Comparison of ENCODE assay signal across 1 cellular context in genomic region chr12:46268617-46269428, GRCh38.
TF ChIP-seq lines count a peak whose summit lies in the region.

Gene SLC38A1, minus strand, starts transcription at chr12:46269043. Its CDS starts 29,243 bp downstream, at chr12:46239800.

TF ChIP-seq in K562, 482 proteins besides CTCF, POLR2A, EP300 and RAD21 (continued from another document and continues in another):
- TF ChIP-seq, protein P1, sequence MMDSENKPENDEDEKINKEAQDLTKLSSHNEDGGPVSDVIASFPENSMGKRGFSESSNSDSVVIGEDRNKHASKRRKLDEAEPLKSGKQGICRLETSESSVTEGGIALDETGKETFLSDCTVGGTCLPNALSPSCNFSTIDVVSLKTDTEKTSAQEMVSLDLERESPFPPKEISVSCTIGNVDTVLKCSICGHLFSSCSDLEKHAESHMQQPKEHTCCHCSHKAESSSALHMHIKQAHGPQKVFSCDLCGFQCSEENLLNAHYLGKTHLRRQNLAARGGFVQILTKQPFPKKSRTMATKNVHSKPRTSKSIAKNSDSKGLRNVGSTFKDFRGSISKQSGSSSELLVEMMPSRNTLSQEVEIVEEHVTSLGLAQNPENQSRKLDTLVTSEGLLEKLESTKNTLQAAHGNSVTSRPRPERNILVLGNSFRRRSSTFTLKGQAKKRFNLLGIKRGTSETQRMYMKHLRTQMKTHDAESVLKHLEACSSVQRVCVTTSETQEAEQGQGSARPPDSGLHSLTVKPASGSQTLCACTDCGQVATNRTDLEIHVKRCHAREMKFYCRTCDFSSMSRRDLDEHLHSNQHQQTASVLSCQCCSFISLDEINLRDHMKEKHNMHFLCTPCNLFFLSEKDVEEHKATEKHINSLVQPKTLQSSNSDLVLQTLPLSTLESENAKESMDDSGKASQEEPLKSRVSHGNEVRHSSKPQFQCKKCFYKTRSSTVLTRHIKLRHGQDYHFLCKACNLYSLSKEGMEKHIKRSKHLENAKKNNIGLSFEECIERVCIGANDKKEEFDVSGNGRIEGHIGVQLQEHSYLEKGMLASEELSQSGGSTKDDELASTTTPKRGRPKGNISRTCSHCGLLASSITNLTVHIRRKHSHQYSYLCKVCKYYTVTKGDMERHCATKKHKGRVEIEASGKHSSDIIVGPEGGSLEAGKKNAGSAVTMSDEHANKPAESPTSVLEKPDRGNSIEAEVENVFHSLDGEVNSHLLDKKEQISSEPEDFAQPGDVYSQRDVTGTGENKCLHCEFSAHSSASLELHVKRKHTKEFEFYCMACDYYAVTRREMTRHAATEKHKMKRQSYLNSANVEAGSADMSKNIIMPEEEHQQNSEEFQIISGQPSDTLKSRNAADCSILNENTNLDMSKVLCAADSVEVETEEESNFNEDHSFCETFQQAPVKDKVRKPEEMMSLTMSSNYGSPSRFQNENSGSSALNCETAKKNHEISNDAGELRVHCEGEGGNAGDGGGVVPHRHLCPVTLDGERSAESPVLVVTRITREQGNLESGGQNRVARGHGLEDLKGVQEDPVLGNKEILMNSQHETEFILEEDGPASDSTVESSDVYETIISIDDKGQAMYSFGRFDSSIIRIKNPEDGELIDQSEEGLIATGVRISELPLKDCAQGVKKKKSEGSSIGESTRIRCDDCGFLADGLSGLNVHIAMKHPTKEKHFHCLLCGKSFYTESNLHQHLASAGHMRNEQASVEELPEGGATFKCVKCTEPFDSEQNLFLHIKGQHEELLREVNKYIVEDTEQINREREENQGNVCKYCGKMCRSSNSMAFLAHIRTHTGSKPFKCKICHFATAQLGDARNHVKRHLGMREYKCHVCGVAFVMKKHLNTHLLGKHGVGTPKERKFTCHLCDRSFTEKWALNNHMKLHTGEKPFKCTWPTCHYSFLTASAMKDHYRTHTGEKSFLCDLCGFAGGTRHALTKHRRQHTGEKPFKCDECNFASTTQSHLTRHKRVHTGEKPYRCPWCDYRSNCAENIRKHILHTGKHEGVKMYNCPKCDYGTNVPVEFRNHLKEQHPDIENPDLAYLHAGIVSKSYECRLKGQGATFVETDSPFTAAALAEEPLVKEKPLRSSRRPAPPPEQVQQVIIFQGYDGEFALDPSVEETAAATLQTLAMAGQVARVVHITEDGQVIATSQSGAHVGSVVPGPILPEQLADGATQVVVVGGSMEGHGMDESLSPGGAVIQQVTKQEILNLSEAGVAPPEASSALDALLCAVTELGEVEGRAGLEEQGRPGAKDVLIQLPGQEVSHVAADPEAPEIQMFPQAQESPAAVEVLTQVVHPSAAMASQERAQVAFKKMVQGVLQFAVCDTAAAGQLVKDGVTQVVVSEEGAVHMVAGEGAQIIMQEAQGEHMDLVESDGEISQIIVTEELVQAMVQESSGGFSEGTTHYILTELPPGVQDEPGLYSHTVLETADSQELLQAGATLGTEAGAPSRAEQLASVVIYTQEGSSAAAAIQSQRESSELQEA (IDR thresholded peaks at IDR 0.05; ENCODE audit: low read depth): peak; percentile 44; the same call in 1 of the 2 replicates
- TF ChIP-seq, protein P2, sequence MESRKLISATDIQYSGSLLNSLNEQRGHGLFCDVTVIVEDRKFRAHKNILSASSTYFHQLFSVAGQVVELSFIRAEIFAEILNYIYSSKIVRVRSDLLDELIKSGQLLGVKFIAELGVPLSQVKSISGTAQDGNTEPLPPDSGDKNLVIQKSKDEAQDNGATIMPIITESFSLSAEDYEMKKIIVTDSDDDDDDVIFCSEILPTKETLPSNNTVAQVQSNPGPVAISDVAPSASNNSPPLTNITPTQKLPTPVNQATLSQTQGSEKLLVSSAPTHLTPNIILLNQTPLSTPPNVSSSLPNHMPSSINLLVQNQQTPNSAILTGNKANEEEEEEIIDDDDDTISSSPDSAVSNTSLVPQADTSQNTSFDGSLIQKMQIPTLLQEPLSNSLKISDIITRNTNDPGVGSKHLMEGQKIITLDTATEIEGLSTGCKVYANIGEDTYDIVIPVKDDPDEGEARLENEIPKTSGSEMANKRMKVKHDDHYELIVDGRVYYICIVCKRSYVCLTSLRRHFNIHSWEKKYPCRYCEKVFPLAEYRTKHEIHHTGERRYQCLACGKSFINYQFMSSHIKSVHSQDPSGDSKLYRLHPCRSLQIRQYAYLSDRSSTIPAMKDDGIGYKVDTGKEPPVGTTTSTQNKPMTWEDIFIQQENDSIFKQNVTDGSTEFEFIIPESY (CRISPR knock-in tag; IDR thresholded peaks at IDR 0.05): peak; percentile 91
- TF ChIP-seq, protein P3, sequence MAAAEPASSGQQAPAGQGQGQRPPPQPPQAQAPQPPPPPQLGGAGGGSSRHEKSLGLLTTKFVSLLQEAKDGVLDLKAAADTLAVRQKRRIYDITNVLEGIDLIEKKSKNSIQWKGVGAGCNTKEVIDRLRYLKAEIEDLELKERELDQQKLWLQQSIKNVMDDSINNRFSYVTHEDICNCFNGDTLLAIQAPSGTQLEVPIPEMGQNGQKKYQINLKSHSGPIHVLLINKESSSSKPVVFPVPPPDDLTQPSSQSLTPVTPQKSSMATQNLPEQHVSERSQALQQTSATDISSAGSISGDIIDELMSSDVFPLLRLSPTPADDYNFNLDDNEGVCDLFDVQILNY (CRISPR knock-in tag; IDR thresholded peaks at IDR 0.05): peak; percentile 51; the same call in 1 of the 2 replicates
- TF ChIP-seq BCOR (IDR thresholded peaks at IDR 0.05) (peak; percentile 74), THAP12 (CRISPR knock-in tag; IDR thresholded peaks at IDR 0.05) (peak; percentile 51; the same call in 1 of the 2 replicates), SUPT5H (IDR thresholded peaks at IDR 0.05) (peak; percentile 85), NRF1 (conservative IDR thresholded peaks at IDR 0.05 in 1 of 2, IDR thresholded peaks at IDR 0.05 in 1 of 2) (peak; percentile 65 to 70), PML (IDR thresholded peaks at IDR 0.05; ENCODE audit: low read length) (peak; percentile 58; the same call in 1 of the 2 replicates), MAZ (CRISPR knock-in tag; conservative IDR thresholded peaks at IDR 0.05 in 1 of 2, IDR thresholded peaks at IDR 0.05 in 1 of 2) (peak; percentile 81 to 94), AFF4 (CRISPR knock-in tag; IDR thresholded peaks at IDR 0.05) (peak; percentile 93), CBX1 (IDR thresholded peaks at IDR 0.05; ENCODE audit: low read depth) (peak; percentile 61; the same call in 1 of the 2 replicates), ZNF239 (CRISPR knock-in tag; IDR thresholded peaks at IDR 0.05) (peak; percentile 38; the same call in 1 of the 2 replicates), ELF2 (CRISPR knock-in tag; IDR thresholded peaks at IDR 0.05) (0 out of 2 replicates have a peak, but pooled peaks have one; percentile 21), KDM5B (IDR thresholded peaks at IDR 0.05; ENCODE audit: insufficient replicate concordance, low read depth, low read length) (peak; percentile 49), CXXC5 (CRISPR knock-in tag; IDR thresholded peaks at IDR 0.05) (peak; percentile 93), POLR2B (IDR thresholded peaks at IDR 0.05; ENCODE audit: low read depth, partially characterized antibody) (peak; percentile 77), POLR2H (tag; IDR thresholded peaks at IDR 0.05; ENCODE audit: low read depth) (peak; percentile 92), MYC (IDR thresholded peaks at IDR 0.05; ENCODE audit: low read depth, low read length) (peak; percentile 98), MYC (CRISPR knock-in tag; IDR thresholded peaks at IDR 0.05; ENCODE audit: borderline replicate concordance, low read depth) (peak; percentile 83; the same call in 1 of the 2 replicates), HSF4 (CRISPR knock-in tag; IDR thresholded peaks at IDR 0.05; ENCODE audit: borderline replicate concordance) (no peak), ZNF79 (CRISPR knock-in tag; IDR thresholded peaks at IDR 0.05; ENCODE audit: low read depth) (no peak), POLR2AphosphoS2 (IDR thresholded peaks at IDR 0.05; ENCODE audit: low read length) (no peak), RBM22 (IDR thresholded peaks at IDR 0.05; ENCODE audit: low read depth, low read length, poor library complexity, severe bottlenecking) (peak; percentile 80), TBL1XR1 (IDR thresholded peaks at IDR 0.05; ENCODE audit: low read length in 2 of 2) (no peak; a peak in 1 of 4 replicates)
- TF ChIP-seq, protein P4, sequence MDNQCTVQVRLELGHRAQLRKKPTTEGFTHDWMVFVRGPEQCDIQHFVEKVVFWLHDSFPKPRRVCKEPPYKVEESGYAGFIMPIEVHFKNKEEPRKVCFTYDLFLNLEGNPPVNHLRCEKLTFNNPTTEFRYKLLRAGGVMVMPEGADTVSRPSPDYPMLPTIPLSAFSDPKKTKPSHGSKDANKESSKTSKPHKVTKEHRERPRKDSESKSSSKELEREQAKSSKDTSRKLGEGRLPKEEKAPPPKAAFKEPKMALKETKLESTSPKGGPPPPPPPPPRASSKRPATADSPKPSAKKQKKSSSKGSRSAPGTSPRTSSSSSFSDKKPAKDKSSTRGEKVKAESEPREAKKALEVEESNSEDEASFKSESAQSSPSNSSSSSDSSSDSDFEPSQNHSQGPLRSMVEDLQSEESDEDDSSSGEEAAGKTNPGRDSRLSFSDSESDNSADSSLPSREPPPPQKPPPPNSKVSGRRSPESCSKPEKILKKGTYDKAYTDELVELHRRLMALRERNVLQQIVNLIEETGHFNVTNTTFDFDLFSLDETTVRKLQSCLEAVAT (IDR thresholded peaks at IDR 0.05): peak in 1 of 2 experiments; percentile 19; a peak in 2 of 4 replicates
- TF ChIP-seq, protein P5, sequence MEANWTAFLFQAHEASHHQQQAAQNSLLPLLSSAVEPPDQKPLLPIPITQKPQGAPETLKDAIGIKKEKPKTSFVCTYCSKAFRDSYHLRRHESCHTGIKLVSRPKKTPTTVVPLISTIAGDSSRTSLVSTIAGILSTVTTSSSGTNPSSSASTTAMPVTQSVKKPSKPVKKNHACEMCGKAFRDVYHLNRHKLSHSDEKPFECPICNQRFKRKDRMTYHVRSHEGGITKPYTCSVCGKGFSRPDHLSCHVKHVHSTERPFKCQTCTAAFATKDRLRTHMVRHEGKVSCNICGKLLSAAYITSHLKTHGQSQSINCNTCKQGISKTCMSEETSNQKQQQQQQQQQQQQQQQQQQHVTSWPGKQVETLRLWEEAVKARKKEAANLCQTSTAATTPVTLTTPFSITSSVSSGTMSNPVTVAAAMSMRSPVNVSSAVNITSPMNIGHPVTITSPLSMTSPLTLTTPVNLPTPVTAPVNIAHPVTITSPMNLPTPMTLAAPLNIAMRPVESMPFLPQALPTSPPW (CRISPR knock-in tag; IDR thresholded peaks at IDR 0.05): peak; percentile 69
- TF ChIP-seq, protein P6, sequence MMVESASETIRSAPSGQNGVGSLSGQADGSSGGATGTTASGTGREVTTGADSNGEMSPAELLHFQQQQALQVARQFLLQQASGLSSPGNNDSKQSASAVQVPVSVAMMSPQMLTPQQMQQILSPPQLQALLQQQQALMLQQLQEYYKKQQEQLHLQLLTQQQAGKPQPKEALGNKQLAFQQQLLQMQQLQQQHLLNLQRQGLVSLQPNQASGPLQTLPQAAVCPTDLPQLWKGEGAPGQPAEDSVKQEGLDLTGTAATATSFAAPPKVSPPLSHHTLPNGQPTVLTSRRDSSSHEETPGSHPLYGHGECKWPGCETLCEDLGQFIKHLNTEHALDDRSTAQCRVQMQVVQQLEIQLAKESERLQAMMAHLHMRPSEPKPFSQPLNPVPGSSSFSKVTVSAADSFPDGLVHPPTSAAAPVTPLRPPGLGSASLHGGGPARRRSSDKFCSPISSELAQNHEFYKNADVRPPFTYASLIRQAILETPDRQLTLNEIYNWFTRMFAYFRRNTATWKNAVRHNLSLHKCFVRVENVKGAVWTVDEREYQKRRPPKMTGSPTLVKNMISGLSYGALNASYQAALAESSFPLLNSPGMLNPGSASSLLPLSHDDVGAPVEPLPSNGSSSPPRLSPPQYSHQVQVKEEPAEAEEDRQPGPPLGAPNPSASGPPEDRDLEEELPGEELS (CRISPR knock-in tag; IDR thresholded peaks at IDR 0.05; ENCODE audit: borderline replicate concordance): peak; percentile 75; the same call in 1 of the 2 replicates
- TF ChIP-seq, protein P7, sequence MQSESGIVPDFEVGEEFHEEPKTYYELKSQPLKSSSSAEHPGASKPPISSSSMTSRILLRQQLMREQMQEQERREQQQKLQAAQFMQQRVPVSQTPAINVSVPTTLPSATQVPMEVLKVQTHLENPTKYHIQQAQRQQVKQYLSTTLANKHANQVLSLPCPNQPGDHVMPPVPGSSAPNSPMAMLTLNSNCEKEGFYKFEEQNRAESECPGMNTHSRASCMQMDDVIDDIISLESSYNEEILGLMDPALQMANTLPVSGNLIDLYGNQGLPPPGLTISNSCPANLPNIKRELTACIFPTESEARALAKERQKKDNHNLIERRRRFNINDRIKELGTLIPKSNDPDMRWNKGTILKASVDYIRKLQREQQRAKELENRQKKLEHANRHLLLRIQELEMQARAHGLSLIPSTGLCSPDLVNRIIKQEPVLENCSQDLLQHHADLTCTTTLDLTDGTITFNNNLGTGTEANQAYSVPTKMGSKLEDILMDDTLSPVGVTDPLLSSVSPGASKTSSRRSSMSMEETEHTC (IDR thresholded peaks at IDR 0.05): peak; percentile 80; the same call in 1 of the 2 replicates
